ENCODE assay signal across 8 cellular contexts in the genomic region with DNA sequence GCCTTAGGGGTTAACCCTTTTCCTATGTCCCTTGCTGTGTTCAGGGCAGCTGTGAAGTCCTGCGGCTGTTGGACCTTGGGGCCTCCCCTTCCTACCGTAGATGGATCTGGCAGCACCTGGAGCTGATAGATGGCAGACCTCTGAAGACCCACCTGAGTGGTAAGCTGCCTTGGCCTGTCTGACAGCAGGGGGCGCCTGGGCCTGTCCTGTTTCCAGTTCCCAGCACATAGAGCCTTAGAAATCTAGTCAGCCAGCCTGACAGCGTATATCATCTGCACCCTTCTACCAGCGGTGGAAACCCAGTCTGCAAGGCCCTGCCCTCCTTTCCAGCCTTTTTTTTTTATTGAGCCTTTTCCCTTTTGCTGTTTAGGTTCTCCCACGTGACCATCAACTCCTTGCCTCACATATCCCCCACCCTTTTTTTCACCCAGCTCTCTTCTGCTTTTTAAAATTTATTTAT. TPM values are rescaled to one million over a fixed set of nuclear protein-coding genes. Genes with fewer than 3 reads are reported as not detected.
DNase-seq lines count a peak whose midpoint lies in the region; ATAC-seq, FAIRE-seq and TF ChIP-seq lines count a peak whose summit lies in the region.

No MANE protein-coding gene starts in this region.

- no peaks in the 10 kb centered on the region for H4K20me1 ChIP-seq in MM.1S (ENCODE audit: insufficient read depth, low read length)

- H3K9me2 ChIP-seq in MM.1S (replicated peaks; ENCODE audit: insufficient read depth, low read length): no peaks in the 10 kb centered on the region

- H2AFZ ChIP-seq in MM.1S (ENCODE audit: low read length): no peak overlapping the region

- TF ChIP-seq CTCF in MM.1S (IDR thresholded peaks at IDR 0.05; ENCODE audit: low read length): peak; percentile 95
- peak; percentile 97 for TF ChIP-seq CTCF in fibroblast of mammary gland (conservative IDR thresholded peaks at IDR 0.05; ENCODE audit: control insufficient read depth, insufficient read depth, low read depth, low read length)
- peak; percentile 82 to 91 (median 89) for TF ChIP-seq CTCF in nephron (IDR thresholded peaks at IDR 0.05; ENCODE audit: unreplicated experiment in 3 of 3)

- DNase-seq in DMS53 (lab: John Stamatoyannopoulos, UW) (peak; percentile 93), MM.1S (peak; percentile 83), RCC 7860 (ENCODE audit: low spot score) (peak; percentile 78), fibroblast of mammary gland (ENCODE audit: low read depth) (peak; percentile 78)
- peak; percentile 83 to 85 for DNase-seq in activated T-cell treated with anti-CD3 and anti-CD28 coated beads, Interleukin-2, amount 50 U/mL, for 72 hours
- DNase-seq in stimulated activated naive B cell treated with anti-CD40 and anti-IgM and Interleukin-4, amounts not matched to agents 10 μg/mL and 1 μg/mL and 100 μg/mL, for 72 hours: peak; percentile 67

- H3K9me3 Mint-ChIP-seq in activated T-cell treated with anti-CD3 and anti-CD28 coated beads, Interleukin-2, amount 50 U/mL, for 72 hours: no peaks in the 10 kb centered on the region
- no peaks in the 10 kb centered on the region for H3K9me3 Mint-ChIP-seq in nephron
- H3K9me3 Mint-ChIP-seq in stimulated activated naive B cell treated with anti-CD40 and anti-IgM and Interleukin-4, amounts not matched to agents 10 μg/mL and 1 μg/mL and 100 μg/mL, for 72 hours: no peaks in the 10 kb centered on the region

- ATAC-seq in activated T-cell treated with anti-CD3 and anti-CD28 coated beads, Interleukin-2, amount 50 U/mL, for 72 hours (replicated peaks in 1 of 2): peak; percentile 88
- peak; percentile 94 to 95 for ATAC-seq in stimulated activated naive B cell treated with anti-CD40 and anti-IgM and Interleukin-4, amounts not matched to agents 10 μg/mL and 1 μg/mL and 100 μg/mL, for 72 hours (replicated peaks)
- ATAC-seq in GM21390 (IDR thresholded peaks at IDR 0.05; ENCODE audit: unreplicated experiment): no peak

- H3K4me3 ChIP-seq in MM.1S (ENCODE audit: low read length) (no peak overlapping the region), fibroblast of mammary gland (ENCODE audit: control insufficient read depth, low read depth, low read length) (no peak overlapping the region)

- H3K27me3 ChIP-seq in MM.1S (replicated peaks; ENCODE audit: insufficient read depth, low read length): no peaks in the 10 kb centered on the region

- peak; percentile 14 for FAIRE-seq in RCC 7860 (lab: Jason Lieb, UNC)

- no peaks in the 10 kb centered on the region for H3F3A ChIP-seq in MM.1S (ENCODE audit: insufficient read depth, low read length)

- H3K4me2 ChIP-seq in MM.1S (ENCODE audit: low read depth, low read length): no peak overlapping the region

- H3K36me3 Mint-ChIP-seq in activated T-cell treated with anti-CD3 and anti-CD28 coated beads, Interleukin-2, amount 50 U/mL, for 72 hours (ENCODE audit: insufficient read depth in 2 of 2): no peaks in the 10 kb centered on the region
- H3K36me3 Mint-ChIP-seq in nephron (ENCODE audit: low read depth): no peaks in the 10 kb centered on the region
- no peaks in the 10 kb centered on the region for H3K36me3 Mint-ChIP-seq in stimulated activated naive B cell treated with anti-CD40 and anti-IgM and Interleukin-4, amounts not matched to agents 10 μg/mL and 1 μg/mL and 100 μg/mL, for 72 hours

- H3K9me3 ChIP-seq in MM.1S (replicated peaks; ENCODE audit: insufficient read depth, low read length): no peaks in the 10 kb centered on the region

- H3K27me3 Mint-ChIP-seq in activated T-cell treated with anti-CD3 and anti-CD28 coated beads, Interleukin-2, amount 50 U/mL, for 72 hours (ENCODE audit: low read depth): peaks cover under 1% of the 10 kb centered on the region
- H3K27me3 Mint-ChIP-seq in nephron (ENCODE audit: low read depth): peaks cover 7% of the 10 kb centered on the region
- peaks cover under 1 to 6% of the 10 kb centered on the region in 2 donors for H3K27me3 Mint-ChIP-seq in stimulated activated naive B cell treated with anti-CD40 and anti-IgM and Interleukin-4, amounts not matched to agents 10 μg/mL and 1 μg/mL and 100 μg/mL, for 72 hours

- no peak overlapping the region for H3K27ac ChIP-seq in MM.1S (ENCODE audit: low read length)

- no peak overlapping the region for H3K27ac Mint-ChIP-seq in activated T-cell treated with anti-CD3 and anti-CD28 coated beads, Interleukin-2, amount 50 U/mL, for 72 hours
- peak overlapping the region in 1 of 3 experiments; percentile 45 for H3K27ac Mint-ChIP-seq in nephron
- no peak overlapping the region for H3K27ac Mint-ChIP-seq in stimulated activated naive B cell treated with anti-CD40 and anti-IgM and Interleukin-4, amounts not matched to agents 10 μg/mL and 1 μg/mL and 100 μg/mL, for 72 hours

- H3K4me1 ChIP-seq in MM.1S (ENCODE audit: low read length): no peaks in the 10 kb centered on the region

- H3K4me1 Mint-ChIP-seq in activated T-cell treated with anti-CD3 and anti-CD28 coated beads, Interleukin-2, amount 50 U/mL, for 72 hours (ENCODE audit: low read depth): no peaks in the 10 kb centered on the region
- H3K4me1 Mint-ChIP-seq in nephron: peaks cover 6% of the 10 kb centered on the region
- peaks cover 6 to 18% of the 10 kb centered on the region in 2 donors for H3K4me1 Mint-ChIP-seq in stimulated activated naive B cell treated with anti-CD40 and anti-IgM and Interleukin-4, amounts not matched to agents 10 μg/mL and 1 μg/mL and 100 μg/mL, for 72 hours

- H3K36me3 ChIP-seq in MM.1S (replicated peaks; ENCODE audit: insufficient read depth, low read length): no peaks in the 10 kb centered on the region

- no peaks in the 10 kb centered on the region for H3K79me2 ChIP-seq in MM.1S (ENCODE audit: low read length)

- no peak overlapping the region for H3K4me3 Mint-ChIP-seq in activated T-cell treated with anti-CD3 and anti-CD28 coated beads, Interleukin-2, amount 50 U/mL, for 72 hours
- no peak overlapping the region for H3K4me3 Mint-ChIP-seq in nephron
- no peak overlapping the region for H3K4me3 Mint-ChIP-seq in stimulated activated naive B cell treated with anti-CD40 and anti-IgM and Interleukin-4, amounts not matched to agents 10 μg/mL and 1 μg/mL and 100 μg/mL, for 72 hours

- no peak overlapping the region for H3K9ac ChIP-seq in MM.1S (ENCODE audit: low read length)

RNA-seq across cellular contexts. Expression of a gene that starts 26.6 kb away (rescaled TPM):
- 10 to 100 TPM in 1 of 2 donors, 1 to 10 TPM in 1; 8.4 to 10.2 TPM for total RNA-seq in activated T-cell treated with anti-CD3 and anti-CD28 coated beads, Interleukin-2, amount 50 U/mL, for 72 hours

RNA-seq across cellular contexts. Expression of a gene that starts 40.7 kb away (rescaled TPM):
- 10 to 100 TPM; 31.7 to 38.2 TPM for total RNA-seq in activated T-cell treated with anti-CD3 and anti-CD28 coated beads, Interleukin-2, amount 50 U/mL, for 72 hours
